8 cellular contexts compared by ENCODE assay signal in the genomic region with DNA sequence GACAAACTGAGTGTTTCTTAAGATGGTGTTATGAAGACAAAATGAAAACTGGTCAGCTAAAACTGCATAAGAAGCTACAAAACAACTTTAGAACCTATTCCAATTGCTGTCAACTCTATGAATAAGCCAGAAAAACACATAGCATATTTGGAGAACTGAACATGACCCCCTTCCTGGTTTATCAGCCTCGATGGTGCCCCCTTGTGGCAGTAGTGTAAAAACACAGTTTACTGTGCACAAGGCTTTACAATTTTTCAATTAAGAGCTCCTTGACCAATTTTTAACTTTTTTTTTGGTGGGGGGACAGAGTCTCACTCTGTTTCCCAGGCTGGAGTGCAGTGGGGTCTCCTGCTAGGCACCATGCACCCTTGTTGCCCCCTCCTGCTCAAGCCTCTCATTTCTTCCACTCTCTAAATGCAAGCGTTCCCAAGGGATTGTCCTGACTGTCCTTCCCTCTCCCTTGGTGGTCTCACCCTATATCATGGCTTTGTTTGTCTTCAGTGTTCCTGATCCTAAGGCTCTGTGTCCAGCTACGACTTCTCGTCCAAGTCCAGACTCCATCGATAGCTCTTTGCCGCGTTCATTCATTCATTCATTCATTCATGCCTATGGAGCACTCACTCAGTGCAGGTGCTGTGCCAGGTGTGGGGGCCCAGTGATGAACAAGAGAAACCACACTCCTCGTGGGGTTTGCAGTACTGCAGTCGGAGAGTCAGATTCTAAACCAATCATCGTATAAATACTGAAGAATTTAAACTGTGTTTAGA. TPM values are rescaled to one million over a fixed set of nuclear protein-coding genes. Genes with fewer than 3 reads are reported as not detected.
A peak's percentile ranks its signal among the peaks of the same experiment; 100 is the strongest.
DNase-seq lines count a peak whose midpoint lies in the region; ATAC-seq, FAIRE-seq and TF ChIP-seq lines count a peak whose summit lies in the region.

No MANE protein-coding gene starts in this region.

- H4K20me1 ChIP-seq in OCI-LY1 (ENCODE audit: insufficient read depth, low read length) (no peaks in the 10 kb centered on the region), endothelial cell of umbilical vein (replicated peaks; ENCODE audit: control insufficient read depth, extremely low read depth, insufficient read depth, low read length) (peaks cover under 1% of the 10 kb centered on the region)

- TF ChIP-seq CTCF in CD14-positive monocyte (IDR thresholded peaks at IDR 0.05) (peak; percentile 81), OCI-LY1 (IDR thresholded peaks at IDR 0.05; ENCODE audit: low read length) (peak; percentile 90), endothelial cell of umbilical vein (IDR thresholded peaks at IDR 0.05; ENCODE audit: extremely low read depth in 1 of 2, insufficient read depth in 1 of 2, low read depth in 1 of 2, low read length in 2 of 2) (peak; percentile 72 to 82)

- H3K4me3 ChIP-seq in OCI-LY1 (ENCODE audit: low read depth, low read length, poor library complexity, severe bottlenecking), result no peak overlapping the region
- H3K4me3 ChIP-seq in endothelial cell of umbilical vein (replicated peaks in 1 of 3; ENCODE audit: insufficient read depth in 1 of 3, low read depth in 1 of 3, low read length in 3 of 3), result no peak overlapping the region

- ATAC-seq in natural killer cell treated with Interleukin-12 subunit alpha and Interleukin-12 subunit beta and Interleukin-15 and Interleukin-18, amount 100 ng/mL, for 72 hours, result peak; percentile 41 to 54
- no peak for ATAC-seq in GM18505 (IDR thresholded peaks at IDR 0.05; ENCODE audit: unreplicated experiment)

- TF ChIP-seq POLR2A in endothelial cell of umbilical vein (IDR thresholded peaks at IDR 0.05; ENCODE audit: low read depth, low read length), result peak; percentile 28
- TF ChIP-seq POLR2A in GM18505 (IDR thresholded peaks at IDR 0.05; ENCODE audit: borderline replicate concordance, extremely low read depth, insufficient read depth, insufficient read length), result no peak

- no peak overlapping the region for H2AFZ ChIP-seq in OCI-LY1 (ENCODE audit: low read length)
- H2AFZ ChIP-seq in endothelial cell of umbilical vein (ENCODE audit: low read depth, low read length), result no peak overlapping the region

- H3K27ac Mint-ChIP-seq in CD14-positive monocyte, result peak overlapping the region; percentile 57 to 86 (median 77)
- H3K27ac Mint-ChIP-seq in natural killer cell treated with Interleukin-12 subunit alpha and Interleukin-12 subunit beta and Interleukin-15 and Interleukin-18, amount 100 ng/mL, for 72 hours, result peak overlapping the region in 1 of 2 donors; percentile 51

- H3K4me3 Mint-ChIP-seq in CD14-positive monocyte, result no peak overlapping the region
- H3K4me3 Mint-ChIP-seq in natural killer cell treated with Interleukin-12 subunit alpha and Interleukin-12 subunit beta and Interleukin-15 and Interleukin-18, amount 100 ng/mL, for 72 hours, result no peak overlapping the region

- no peak overlapping the region for H3K27ac ChIP-seq in OCI-LY1 (ENCODE audit: low read depth, low read length, poor library complexity, severe bottlenecking)
- H3K27ac ChIP-seq in endothelial cell of umbilical vein (ENCODE audit: insufficient read depth, low read depth, low read length), result no peak overlapping the region
- H3K27ac ChIP-seq in substantia nigra (ENCODE audit: low read depth, low read length, poor library complexity, severe bottlenecking), result no peak overlapping the region

- DNase-seq in CD14-positive monocyte (ENCODE audit: low spot score), result peak; percentile 83
- DNase-seq in HT1080 (ENCODE audit: low read depth), result peak; percentile 39
- DNase-seq in activated CD8-positive, alpha-beta memory T cell treated with anti-CD3 and anti-CD28 coated beads for 48 hours (ENCODE audit: low read depth in 2 of 3, low spot score in 2 of 3), result peak in 2 of 3 experiments; percentile 33 to 57
- peak; percentile 58 for DNase-seq in endothelial cell of umbilical vein (ENCODE audit: low read depth, low spot score)
- DNase-seq in natural killer cell treated with Interleukin-12 subunit alpha and Interleukin-12 subunit beta and Interleukin-15 and Interleukin-18, amount 100 ng/mL, for 72 hours (ENCODE audit: low spot score), result peak; percentile 83
- DNase-seq in substantia nigra (lab: John Stamatoyannopoulos, UW), result peak in 25 of 49 donors; percentile 4 to 65 (median 27)

- H3K36me3 ChIP-seq in OCI-LY1 (ENCODE audit: insufficient read depth, low read length), result peaks cover 36% of the 10 kb centered on the region
- peaks cover 18 to 19% of the 10 kb centered on the region in 2 experiments for H3K36me3 ChIP-seq in endothelial cell of umbilical vein (ENCODE audit: control insufficient read depth in 2 of 2, extremely low read depth in 1 of 2, insufficient read depth in 2 of 2, low read length in 2 of 2)

- POLR2A ChIA-PET in endothelial cell of umbilical vein (lab: Charles Lee), result interaction anchor here (0.6 to 1.5 kb wide), 2 partner anchors 12 to 1151 kb away, joined by 3 read pairs; no protein-coding TSS in a partner anchor

- no peaks in the 10 kb centered on the region for H3K27me3 ChIP-seq in OCI-LY1 (ENCODE audit: insufficient read depth, low read length)
- no peaks in the 10 kb centered on the region for H3K27me3 ChIP-seq in endothelial cell of umbilical vein (ENCODE audit: control insufficient read depth in 2 of 2, insufficient read depth in 2 of 2, low read length in 2 of 2)

- BruUV-seq in endothelial cell of umbilical vein (replicated peaks; lab: Mats Ljungman, UMichigan), result no TSS peak

- H3K9ac ChIP-seq in OCI-LY1 (ENCODE audit: low read length) (no peak overlapping the region), endothelial cell of umbilical vein (replicated peaks; ENCODE audit: extremely low read depth, insufficient read depth, low read length) (no peak overlapping the region)

- peaks cover 30% of the 10 kb centered on the region for H3K4me1 Mint-ChIP-seq in CD14-positive monocyte
- H3K4me1 Mint-ChIP-seq in natural killer cell treated with Interleukin-12 subunit alpha and Interleukin-12 subunit beta and Interleukin-15 and Interleukin-18, amount 100 ng/mL, for 72 hours (ENCODE audit: low read depth in 2 of 2), result peaks cover 27 to 31% of the 10 kb centered on the region in 2 donors

- CTCF ChIA-PET in endothelial cell of umbilical vein (lab: Charles Lee), result interaction anchor here (0.6 to 2.2 kb wide), 24 partner anchors 11 to 839 kb away, joined by 3 to 71 read pairs (median 5); a partner anchor contains a TSS

- H3K4me2 ChIP-seq in OCI-LY1 (ENCODE audit: low read length) (no peak overlapping the region), endothelial cell of umbilical vein (ENCODE audit: insufficient read depth, low read length) (no peak overlapping the region)

- FAIRE-seq in endothelial cell of umbilical vein (lab: Jason Lieb, UNC), result no peak

- dilution Hi-C loops in endothelial cell of umbilical vein (cut with MboI; ENCODE audit: extremely low pct_ligation_motif_present, low sequenced_read_pairs), result no loop called here

- no peaks in the 10 kb centered on the region for H3K4me1 ChIP-seq in OCI-LY1 (ENCODE audit: insufficient read depth, low read length, severe bottlenecking)
- H3K4me1 ChIP-seq in endothelial cell of umbilical vein (ENCODE audit: control insufficient read depth, extremely low read depth, insufficient read depth, low read length), result peaks cover under 1% of the 10 kb centered on the region

- no peaks in the 10 kb centered on the region for H3K9me1 ChIP-seq in endothelial cell of umbilical vein (replicated peaks; ENCODE audit: control insufficient read depth, extremely low read depth, insufficient read depth, low read length)

- no peaks in the 10 kb centered on the region for H3K9me3 Mint-ChIP-seq in CD14-positive monocyte
- no peaks in the 10 kb centered on the region for H3K9me3 Mint-ChIP-seq in natural killer cell treated with Interleukin-12 subunit alpha and Interleukin-12 subunit beta and Interleukin-15 and Interleukin-18, amount 100 ng/mL, for 72 hours

- no peaks in the 10 kb centered on the region for H3K79me2 ChIP-seq in OCI-LY1 (ENCODE audit: insufficient read depth, low read length)
- peaks cover 1% of the 10 kb centered on the region for H3K79me2 ChIP-seq in endothelial cell of umbilical vein (ENCODE audit: control insufficient read depth, insufficient read depth, low read length)

- no peaks in the 10 kb centered on the region for H3K9me2 ChIP-seq in OCI-LY1 (ENCODE audit: low read depth, low read length)

- intact Hi-C loops in CD14-positive monocyte (cut with micrococcal nuclease), result no loop called here
- intact Hi-C loops in endothelial cell of umbilical vein (cut with micrococcal nuclease), result no loop called here

- H3F3A ChIP-seq in OCI-LY1 (ENCODE audit: insufficient read depth, low read length), result peaks cover 20% of the 10 kb centered on the region; the same call in 1 of the 2 replicates

- H3K9me3 ChIP-seq in OCI-LY1 (ENCODE audit: low read length), result no peaks in the 10 kb centered on the region
- no peaks in the 10 kb centered on the region for H3K9me3 ChIP-seq in endothelial cell of umbilical vein (replicated peaks; ENCODE audit: control insufficient read depth, insufficient read depth, low read length)

- peaks cover 28 to 40% of the 10 kb centered on the region in 2 donors for H3K36me3 Mint-ChIP-seq in CD14-positive monocyte
- H3K36me3 Mint-ChIP-seq in natural killer cell treated with Interleukin-12 subunit alpha and Interleukin-12 subunit beta and Interleukin-15 and Interleukin-18, amount 100 ng/mL, for 72 hours, result peaks cover 19% of the 10 kb centered on the region

- peaks cover 0 to 7% (median 0%) of the 10 kb centered on the region in 3 donors for H3K27me3 Mint-ChIP-seq in CD14-positive monocyte (ENCODE audit: low read depth in 3 of 3)
- H3K27me3 Mint-ChIP-seq in natural killer cell treated with Interleukin-12 subunit alpha and Interleukin-12 subunit beta and Interleukin-15 and Interleukin-18, amount 100 ng/mL, for 72 hours, result no peaks in the 10 kb centered on the region

RNA-seq across cellular contexts. Expression of a gene that starts 7.5 kb away (rescaled TPM):
- polyA plus RNA-seq in CD14-positive monocyte, result 1,000 to 10,000 TPM; 1,176 to 1,536 TPM
- 78.2 and 312 TPM in 2 replicates for total RNA-seq in HT1080 (2014; rRNA removed; shearing (Covaris generic))
- 402 and 484 TPM in 2 replicates for polyA plus RNA-seq in HT1080 (2015; cell fraction: cytosol; rRNA removed)
- 465 and 478 TPM in 2 replicates for polyA plus RNA-seq in HT1080 (2015; cell fraction: nucleus; rRNA removed)
- 814 and 839 TPM in 2 replicates for total RNA-seq in endothelial cell of umbilical vein
- 145 and 168 TPM in 2 replicates for polyA plus RNA-seq in endothelial cell of umbilical vein
- 388 and 428 TPM in 2 replicates for polyA plus RNA-seq in endothelial cell of umbilical vein (2011; cell fraction: cytosol; rRNA removed)
- 419 and 463 TPM in 2 replicates for polyA plus RNA-seq in endothelial cell of umbilical vein (2011; cell fraction: nucleus; rRNA removed)
- polyA plus RNA-seq in endothelial cell of umbilical vein (2012), result 971 and 1,095 TPM in 2 replicates
- 103 and 130 TPM in 2 replicates for polyA minus RNA-seq in endothelial cell of umbilical vein
- polyA minus RNA-seq in endothelial cell of umbilical vein (2011; cell fraction: cytosol; rRNA and poly(A)+ RNA removed), result 133 TPM
- 207 and 218 TPM in 2 replicates for polyA minus RNA-seq in endothelial cell of umbilical vein (2011; cell fraction: nucleus; rRNA and poly(A)+ RNA removed)
- total RNA-seq in natural killer cell treated with Interleukin-12 subunit alpha and Interleukin-12 subunit beta and Interleukin-15 and Interleukin-18, amount 100 ng/mL, for 72 hours, result 1,000 to 10,000 TPM; 1,047 to 1,473 TPM

RNA-seq across cellular contexts. Expression of a gene that starts 16.0 kb away (rescaled TPM):
- polyA plus RNA-seq in CD14-positive monocyte (not detected), endothelial cell of umbilical vein (not detected in 2 replicates)
- total RNA-seq in HT1080 (2014; rRNA removed; shearing (Covaris generic)), result not detected in 2 replicates
- not detected in 2 replicates for polyA plus RNA-seq in HT1080 (2015; cell fraction: cytosol; rRNA removed)
- polyA plus RNA-seq in HT1080 (2015; cell fraction: nucleus; rRNA removed), result not detected in 2 replicates
- total RNA-seq in endothelial cell of umbilical vein, result not detected in 2 replicates
- not detected in 2 replicates for polyA plus RNA-seq in endothelial cell of umbilical vein (2011; cell fraction: cytosol; rRNA removed)
- polyA plus RNA-seq in endothelial cell of umbilical vein (2011; cell fraction: nucleus; rRNA removed), result not detected in 2 replicates
- not detected in 2 replicates for polyA plus RNA-seq in endothelial cell of umbilical vein (2012)
- not detected in 2 replicates for polyA minus RNA-seq in endothelial cell of umbilical vein
- polyA minus RNA-seq in endothelial cell of umbilical vein (2011; cell fraction: cytosol; rRNA and poly(A)+ RNA removed), result not detected
- not detected in 2 replicates for polyA minus RNA-seq in endothelial cell of umbilical vein (2011; cell fraction: nucleus; rRNA and poly(A)+ RNA removed)
- total RNA-seq in natural killer cell treated with Interleukin-12 subunit alpha and Interleukin-12 subunit beta and Interleukin-15 and Interleukin-18, amount 100 ng/mL, for 72 hours, result not detected

RNA-seq across cellular contexts. Expression of a gene that starts 38.3 kb away (rescaled TPM):
- polyA plus RNA-seq in CD14-positive monocyte (not detected), endothelial cell of umbilical vein (0.07 and 0.11 TPM in 2 replicates)
- 0.10 TPM in 1 of 2 replicates, not detected in the other for total RNA-seq in HT1080 (2014; rRNA removed; shearing (Covaris generic))
- 0.05 TPM in 1 of 2 replicates, not detected in the other for polyA plus RNA-seq in HT1080 (2015; cell fraction: cytosol; rRNA removed)
- polyA plus RNA-seq in HT1080 (2015; cell fraction: nucleus; rRNA removed), result 0.08 and 0.38 TPM in 2 replicates
- total RNA-seq in endothelial cell of umbilical vein, result 0.23 and 0.24 TPM in 2 replicates
- 0.03 and 0.05 TPM in 2 replicates for polyA plus RNA-seq in endothelial cell of umbilical vein (2011; cell fraction: cytosol; rRNA removed)
- polyA plus RNA-seq in endothelial cell of umbilical vein (2011; cell fraction: nucleus; rRNA removed), result 0.96 and 1.0 TPM in 2 replicates
- 0.27 TPM in 1 of 2 replicates, not detected in the other for polyA plus RNA-seq in endothelial cell of umbilical vein (2012)
- 0.06 TPM in 1 of 2 replicates, not detected in the other for polyA minus RNA-seq in endothelial cell of umbilical vein
- not detected for polyA minus RNA-seq in endothelial cell of umbilical vein (2011; cell fraction: cytosol; rRNA and poly(A)+ RNA removed)
- polyA minus RNA-seq in endothelial cell of umbilical vein (2011; cell fraction: nucleus; rRNA and poly(A)+ RNA removed), result 0.05 and 0.14 TPM in 2 replicates
- total RNA-seq in natural killer cell treated with Interleukin-12 subunit alpha and Interleukin-12 subunit beta and Interleukin-15 and Interleukin-18, amount 100 ng/mL, for 72 hours, result not detected

Comparison
In these comparisons a context has a peak if more than half of its experiments do, and no peak if none do; other contexts are left out.
1. DNase-seq: peak in every context shown above with its lines; median percentile 83 in CD14-positive monocyte; 83 in natural killer cell treated with Interleukin-12 subunit alpha and Interleukin-12 subunit beta and Interleukin-15 and Interleukin-18, amount 100 ng/mL, for 72 hours; 58 in endothelial cell of umbilical vein; 45 in activated CD8-positive, alpha-beta memory T cell treated with anti-CD3 and anti-CD28 coated beads for 48 hours; 39 in HT1080; 27 in substantia nigra.